ENCODE assay signal across 2 cellular contexts in genomic region chr3:111688190-111688800, GRCh38.
TF ChIP-seq lines count a peak whose summit lies in the region.

No MANE protein-coding gene starts in this region.

TF ChIP-seq in IMR-90, 13 proteins besides CTCF, POLR2A, EP300 and RAD21 (continued from another document):
- no peak for TF ChIP-seq CHD1 (IDR thresholded peaks at IDR 0.05; ENCODE audit: low read depth, low read length)
- no peak for TF ChIP-seq FOS (IDR thresholded peaks at IDR 0.05; ENCODE audit: low read depth, low read length)
- no peak for TF ChIP-seq RFX5 (IDR thresholded peaks at IDR 0.05; ENCODE audit: low read depth, low read length)
- no peak for TF ChIP-seq MAFK (IDR thresholded peaks at IDR 0.05; ENCODE audit: low read depth, low read length)
- TF ChIP-seq USF2 (IDR thresholded peaks at IDR 0.05; ENCODE audit: low read depth, low read length): no peak
- no peak for TF ChIP-seq MAZ (IDR thresholded peaks at IDR 0.05; ENCODE audit: borderline replicate concordance, low read depth, low read length)
- TF ChIP-seq BHLHE40 (IDR thresholded peaks at IDR 0.05; ENCODE audit: low read depth, low read length): no peak
TF ChIP-seq in IMR-90: peak in this region for 0.

TF ChIP-seq in liver, 16 proteins besides CTCF, POLR2A, EP300 and RAD21 (continued from another document):
- TF ChIP-seq ATF3 (IDR thresholded peaks at IDR 0.05): no peak
TF ChIP-seq in liver: peak in this region for 1.
